Comparison of ENCODE assay signal across 8 cellular contexts in genomic region chr11:78078218-78079167, GRCh38. TPM values are rescaled to one million over a fixed set of nuclear protein-coding genes. Genes with fewer than 3 reads are reported as not detected.
A peak's percentile ranks its signal among the peaks of the same experiment; 100 is the strongest.
DNase-seq lines count a peak whose midpoint lies in the region; ATAC-seq, FAIRE-seq and TF ChIP-seq lines count a peak whose summit lies in the region.

No MANE protein-coding gene starts in this region.

- H3K9me3 ChIP-seq in right atrium auricular region (no peaks in the 10 kb centered on the region), K562 (replicated peaks; ENCODE audit: control insufficient read depth, insufficient read depth, low read depth, low read length) (no peaks in the 10 kb centered on the region), mesodermal cell (ENCODE audit: control insufficient read depth, low read length) (no peaks in the 10 kb centered on the region)

- H3K9ac ChIP-seq in K562 (ENCODE audit: insufficient read depth in 1 of 2, low read depth in 2 of 2, low read length in 2 of 2), result peak overlapping the region; percentile 91 to 99

- TF ChIP-seq POLR2A in K562 (conservative IDR thresholded peaks at IDR 0.05), result no peak

- CTCF ChIA-PET in K562 (lab: Yijun Ruan, JAX; ENCODE audit: low intra/inter-chr PET ratio), result no interaction called here

- peak overlapping the region; percentile 85 to 94 for H3K4me3 ChIP-seq in right atrium auricular region
- H3K4me3 ChIP-seq in K562, result peak overlapping the region; percentile 92
- peak overlapping the region; percentile 92 for H3K4me3 ChIP-seq in mesodermal cell (ENCODE audit: extremely low read depth, insufficient read depth, low read length, poor library complexity, severe bottlenecking)

- peaks cover 72% of the 10 kb centered on the region for H3K79me2 ChIP-seq in K562 (ENCODE audit: control insufficient read depth, insufficient read depth, low read length)

- H3K4me1 ChIP-seq in right atrium auricular region, result peaks cover 0 to 41% of the 10 kb centered on the region in 2 donors
- peaks cover 23 to 35% of the 10 kb centered on the region in 2 experiments for H3K4me1 ChIP-seq in K562 (replicated peaks in 1 of 2; ENCODE audit: control insufficient read depth in 2 of 2, insufficient read depth in 2 of 2, low read length in 2 of 2)
- H3K4me1 ChIP-seq in mesodermal cell (ENCODE audit: control insufficient read depth, insufficient read depth, low read length, poor library complexity, severe bottlenecking), result peaks cover 19% of the 10 kb centered on the region

- in situ Hi-C loops in K562 (cut with MboI), result no loop called here

- TF ChIP-seq CTCF in right atrium auricular region (IDR thresholded peaks at IDR 0.05), result no peak
- no peak for TF ChIP-seq CTCF in K562 (IDR thresholded peaks at IDR 0.05 in 2 of 3, conservative IDR thresholded peaks at IDR 0.05 in 1 of 3; ENCODE audit: insufficient read depth in 2 of 3, low read depth in 1 of 3, low read length in 3 of 3)

- H4K20me1 ChIP-seq in K562 (replicated peaks; ENCODE audit: control insufficient read depth, insufficient read depth, low read length), result peaks cover 9% of the 10 kb centered on the region; the same call in 1 of the 2 replicates

- intact Hi-C loops in Right ventricle myocardium superior (cut with DNase I) (no loop called here), K562 (cut with micrococcal nuclease) (loop anchor here (1.0 to 2.0 kb wide), 2 partner anchors 27 to 60 kb away; partner anchors contain the start of gene ALG8)

- DNase-seq in right atrium auricular region (ENCODE audit: low spot score), result no peak
- no peak for DNase-seq in Right ventricle myocardium superior
- peak in 1 of 4 experiments; percentile 48 for DNase-seq in K562 (ENCODE audit: extremely low read depth in 1 of 4, low spot score in 3 of 4)
- DNase-seq in stimulated activated naive CD4-positive, alpha-beta T cell treated with Interleukin-2 at 50 U/mL for 16 hours (lab: John Stamatoyannopoulos, UW), result no peak
- DNase-seq in stimulated activated CD4-positive, alpha-beta T cell treated with anti-CD3 and anti-CD28 coated beads, Interleukin-12 subunit alpha, Interleukin-12 subunit beta, amount 100 ng/mL, for 4 hours, result no peak
- no peak for DNase-seq in GM03348 (ENCODE audit: low spot score)
- DNase-seq in frontal cortex (ENCODE audit: low spot score in 2 of 2), result no peak

- POLR2A ChIA-PET in K562 (lab: Yijun Ruan, JAX), result interaction anchor here (0.6 to 2.9 kb wide), 18 partner anchors 8 to 309 kb away, joined by 3 to 18 read pairs (median 4); partner anchors contain the start of genes ALG8, INTS4 and THRSP

- no TSS peak for BruUV-seq in K562 (replicated peaks; lab: Mats Ljungman, UMichigan)

- peak overlapping the region; percentile 87 to 92 for H3K27ac ChIP-seq in right atrium auricular region
- peak overlapping the region; percentile 90 for H3K27ac ChIP-seq in K562 (ENCODE audit: extremely low read depth, low read depth, low read length)
- H3K27ac ChIP-seq in mesodermal cell (ENCODE audit: low read depth, low read length, severe bottlenecking), result no peak overlapping the region

- H3K27me3 ChIP-seq in right atrium auricular region (no peaks in the 10 kb centered on the region), K562 (ENCODE audit: control insufficient read depth in 2 of 2, insufficient read depth in 2 of 2, low read length in 2 of 2) (no peaks in the 10 kb centered on the region)

- H3K9me1 ChIP-seq in K562 (ENCODE audit: control insufficient read depth, insufficient read depth, low read length), result no peaks in the 10 kb centered on the region

- TF ChIP-seq EP300 in K562 (IDR thresholded peaks at IDR 0.05; ENCODE audit: low read length), result no peak

- peak overlapping the region; percentile 99 for H3K4me2 ChIP-seq in K562 (ENCODE audit: insufficient read depth, low read length)

- no peak for TF ChIP-seq RAD21 in K562 (CRISPR knock-in tag; conservative IDR thresholded peaks at IDR 0.05 in 1 of 2, IDR thresholded peaks at IDR 0.05 in 1 of 2)

- H2AFZ ChIP-seq in K562 (ENCODE audit: low read depth, low read length), result peak overlapping the region; percentile 95; the same call in 1 of the 2 replicates

- WGBS in K562 (ENCODE audit: insufficient coverage, low coverage, missing lambda C conversion rate), result 0% methylated on average over 18 of the region's 21 CpGs
- 32 to 45% methylated on average over 15 to 18 of the region's 21 CpGs for WGBS in mesodermal cell (ENCODE audit: insufficient coverage in 2 of 2), 2 experiments

- H3K36me3 ChIP-seq in right atrium auricular region (no peaks in the 10 kb centered on the region), K562 (ENCODE audit: control insufficient read depth, insufficient read depth, low read length) (peaks cover 30% of the 10 kb centered on the region), mesodermal cell (ENCODE audit: control insufficient read depth, insufficient read depth, low read length) (peaks cover 34% of the 10 kb centered on the region)

- FAIRE-seq in K562 (lab: Jason Lieb, UNC) (no peak), frontal cortex (lab: Jason Lieb, UNC) (no peak)

- ATAC-seq in Right ventricle myocardium superior (ENCODE audit: poor library complexity) (no peak), K562 (peak; percentile 11)

RNA-seq across cellular contexts. Expression of gene NDUFC2, which starts 1.2 kb away (rescaled TPM):
- total RNA-seq in right atrium auricular region, result 100 to 1,000 TPM; 154 to 163 TPM
- 328 TPM for total RNA-seq in Right ventricle myocardium superior
- 48.5 and 69.6 TPM in 2 replicates for total RNA-seq in K562 (2011; cell fraction: chromatin; rRNA removed; ENCODE audit: low replicate concordance)
- total RNA-seq in K562 (2011; cell fraction: nucleolus; rRNA removed), result 160 and 217 TPM in 2 replicates
- total RNA-seq in K562 (2011; cell fraction: nucleoplasm; rRNA removed), result 103 and 113 TPM in 2 replicates
- total RNA-seq in K562 (2014; rRNA removed), result 269 and 325 TPM in 2 replicates
- total RNA-seq in K562 (2014; rRNA removed; fragmentation: Illumina TruSeq; extraction: Trizol), result 156 and 168 TPM in 2 replicates
- 504 and 554 TPM in 2 replicates for total RNA-seq in K562 (2015; rRNA removed; fragmentation: Illumina TruSeq; extraction: Trizol)
- 442 and 486 TPM in 2 replicates for total RNA-seq in K562 (2021)
- 229 and 257 TPM in 2 replicates for polyA plus RNA-seq in K562 (2011; rRNA removed)
- 517 and 937 TPM in 2 replicates for polyA plus RNA-seq in K562 (2011; cell fraction: cytosol; rRNA removed)
- 85.7 and 88.0 TPM in 2 replicates for polyA plus RNA-seq in K562 (2011; cell fraction: nucleus; rRNA removed)
- 593 and 1,047 TPM in 2 replicates for polyA plus RNA-seq in K562 (2012)
- polyA plus RNA-seq in K562 (2014; fragmentation: Illumina TruSeq; extraction: Trizol), result 355 and 561 TPM in 2 replicates
- polyA plus RNA-seq in K562 (2014; fragmentation: Nextera tagmentation; extraction: Ambion mirVana), result 1,000 to 10,000 TPM in 1 of 2 experiments, 100 to 1,000 TPM in 1; 987 to 1,119 TPM
- 473 and 511 TPM in 2 replicates for polyA plus RNA-seq in K562 (2014; rRNA removed)
- polyA minus RNA-seq in K562 (2011; rRNA and poly(A)+ RNA removed), result 20.7 and 29.0 TPM in 2 replicates
- 93.0 and 102 TPM in 2 replicates for polyA minus RNA-seq in K562 (2011; cell fraction: cytosol; rRNA and poly(A)+ RNA removed)
- 37.6 and 79.6 TPM in 2 replicates for polyA minus RNA-seq in K562 (2011; cell fraction: nucleus; rRNA and poly(A)+ RNA removed)
- polyA plus RNA-seq in mesodermal cell (2013, experiment 1 of 2), result 198 TPM
- 194 TPM for polyA plus RNA-seq in mesodermal cell (2013, experiment 2 of 2)
- total RNA-seq in frontal cortex, result 88.9 TPM

RNA-seq across cellular contexts. Expression of gene THRSP, which starts 14.8 kb away (rescaled TPM):
- total RNA-seq in right atrium auricular region (1 to 10 TPM in 1 of 2 donors, not detected in 1; 1.9 TPM), Right ventricle myocardium superior (2.6 TPM), K562 (2014; rRNA removed) (0.24 and 0.36 TPM in 2 replicates), K562 (2014; rRNA removed; fragmentation: Illumina TruSeq; extraction: Trizol) (not detected in 2 replicates), K562 (2015; rRNA removed; fragmentation: Illumina TruSeq; extraction: Trizol) (not detected in 2 replicates), K562 (2021) (0.16 and 0.31 TPM in 2 replicates), frontal cortex (not detected)
- total RNA-seq in K562 (2011; cell fraction: chromatin; rRNA removed; ENCODE audit: low replicate concordance), result 2.3 and 2.8 TPM in 2 replicates
- total RNA-seq in K562 (2011; cell fraction: nucleolus; rRNA removed), result 2.2 and 2.5 TPM in 2 replicates
- 1.8 and 2.3 TPM in 2 replicates for total RNA-seq in K562 (2011; cell fraction: nucleoplasm; rRNA removed)
- polyA plus RNA-seq in K562 (2011; rRNA removed) (0.29 and 0.43 TPM in 2 replicates), K562 (2014; fragmentation: Illumina TruSeq; extraction: Trizol) (0.28 TPM in 2 replicates), K562 (2014; fragmentation: Nextera tagmentation; extraction: Ambion mirVana) (under 1 TPM; 0.23 to 0.34 TPM), K562 (2014; rRNA removed) (0.09 and 0.56 TPM in 2 replicates)
- 0.15 and 0.18 TPM in 2 replicates for polyA plus RNA-seq in K562 (2011; cell fraction: cytosol; rRNA removed)
- polyA plus RNA-seq in K562 (2011; cell fraction: nucleus; rRNA removed), result 1.0 and 1.1 TPM in 2 replicates
- 0.13 and 1.6 TPM in 2 replicates for polyA plus RNA-seq in K562 (2012)
- polyA minus RNA-seq in K562 (2011; rRNA and poly(A)+ RNA removed), result 0.74 TPM in 1 of 2 replicates, not detected in the other
- polyA minus RNA-seq in K562 (2011; cell fraction: cytosol; rRNA and poly(A)+ RNA removed), result not detected in 2 replicates
- 0.54 TPM in 1 of 2 replicates, not detected in the other for polyA minus RNA-seq in K562 (2011; cell fraction: nucleus; rRNA and poly(A)+ RNA removed)
- not detected for polyA plus RNA-seq in mesodermal cell (2013, experiment 1 of 2)
- polyA plus RNA-seq in mesodermal cell (2013, experiment 2 of 2), result not detected

RNA-seq across cellular contexts. Expression of gene KCTD14, which starts 55.4 kb away (rescaled TPM):
- total RNA-seq in right atrium auricular region (1 to 10 TPM in 1 of 2 donors, under 1 TPM in 1; 0.59 to 3.6 TPM), Right ventricle myocardium superior (not detected), K562 (2014; rRNA removed) (0.08 TPM in 1 of 2 replicates, not detected in the other), K562 (2014; rRNA removed; fragmentation: Illumina TruSeq; extraction: Trizol) (0.11 TPM in 1 of 2 replicates, not detected in the other), K562 (2015; rRNA removed; fragmentation: Illumina TruSeq; extraction: Trizol) (0.14 and 0.15 TPM in 2 replicates), K562 (2021) (0.09 and 0.29 TPM in 2 replicates), frontal cortex (0.82 TPM)
- total RNA-seq in K562 (2011; cell fraction: chromatin; rRNA removed; ENCODE audit: low replicate concordance), result 0.40 and 0.51 TPM in 2 replicates
- 0.39 TPM in 1 of 2 replicates, not detected in the other for total RNA-seq in K562 (2011; cell fraction: nucleolus; rRNA removed)
- 0.29 TPM in 1 of 2 replicates, not detected in the other for total RNA-seq in K562 (2011; cell fraction: nucleoplasm; rRNA removed)
- polyA plus RNA-seq in K562 (2011; rRNA removed) (0.11 and 0.20 TPM in 2 replicates), K562 (2014; fragmentation: Illumina TruSeq; extraction: Trizol) (0.14 and 0.30 TPM in 2 replicates), K562 (2014; fragmentation: Nextera tagmentation; extraction: Ambion mirVana) (under 1 TPM in 1 of 2 experiments, not detected in 1; 0.29 TPM), K562 (2014; rRNA removed) (0.04 TPM in 1 of 2 replicates, not detected in the other)
- 0.10 TPM in 1 of 2 replicates, not detected in the other for polyA plus RNA-seq in K562 (2011; cell fraction: cytosol; rRNA removed)
- 0.07 and 0.21 TPM in 2 replicates for polyA plus RNA-seq in K562 (2011; cell fraction: nucleus; rRNA removed)
- 0.14 and 0.32 TPM in 2 replicates for polyA plus RNA-seq in K562 (2012)
- polyA minus RNA-seq in K562 (2011; rRNA and poly(A)+ RNA removed), result 0.18 TPM in 1 of 2 replicates, not detected in the other
- not detected in 2 replicates for polyA minus RNA-seq in K562 (2011; cell fraction: cytosol; rRNA and poly(A)+ RNA removed)
- not detected in 2 replicates for polyA minus RNA-seq in K562 (2011; cell fraction: nucleus; rRNA and poly(A)+ RNA removed)
- polyA plus RNA-seq in mesodermal cell (2013, experiment 1 of 2), result 2.8 TPM
- 2.0 TPM for polyA plus RNA-seq in mesodermal cell (2013, experiment 2 of 2)
